Comparison of ENCODE assay signal across 17 cellular contexts in the genomic region with DNA sequence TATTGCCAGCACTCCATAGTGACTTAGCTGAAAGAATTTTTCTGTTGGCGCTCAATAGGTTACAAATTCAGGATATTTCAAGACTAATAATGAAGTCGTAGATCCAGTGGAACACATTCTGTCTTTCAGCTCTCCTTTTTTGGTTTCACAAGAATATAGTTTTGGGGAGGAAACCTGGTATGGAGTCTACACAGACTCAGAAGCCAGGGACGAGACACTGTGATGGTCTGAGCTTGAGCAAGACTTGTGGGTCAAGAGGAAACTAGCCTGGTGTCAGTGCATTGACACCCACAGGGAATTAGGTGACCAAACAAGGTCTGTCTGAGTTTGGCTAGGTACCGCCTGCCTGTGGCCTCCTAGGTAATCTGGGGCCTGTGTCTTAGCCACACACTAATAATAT. TPM values are rescaled to one million over a fixed set of nuclear protein-coding genes. Genes with fewer than 3 reads are reported as not detected.
A peak's percentile ranks its signal among the peaks of the same experiment; 100 is the strongest.
DNase-seq lines count a peak whose midpoint lies in the region; ATAC-seq and TF ChIP-seq lines count a peak whose summit lies in the region.
"Had no signal": no experiment of that assay in that cellular context is flagged by ENCODE, and none has a peak within 500 bp of the region (broad histone marks: within the 10 kb centered on the region; RNA-seq: fewer than 3 reads in every experiment).

No MANE protein-coding gene starts in this region.

- TF ChIP-seq CTCF in mesothelial cell of epicardium (IDR thresholded peaks at IDR 0.05; ENCODE audit: unreplicated experiment) (no peak), WERI-Rb-1 (IDR thresholded peaks at IDR 0.05; ENCODE audit: low read depth, low read length) (no peak)

- no peaks in the 10 kb centered on the region for H3K9me3 ChIP-seq in CD4-positive, CD25-positive, alpha-beta regulatory T cell (ENCODE audit: control insufficient read depth in 2 of 2, low read length in 2 of 2)
- H3K9me3 ChIP-seq in WERI-Rb-1 (ENCODE audit: severe bottlenecking): peaks cover 3% of the 10 kb centered on the region
- H3K9me3 ChIP-seq: HAP-1 had no signal

- no peaks in the 10 kb centered on the region for H3K36me3 ChIP-seq in CD4-positive, CD25-positive, alpha-beta regulatory T cell (ENCODE audit: control insufficient read depth, insufficient read depth, low read length)
- no peaks in the 10 kb centered on the region for H3K36me3 ChIP-seq in WERI-Rb-1
- H3K36me3 ChIP-seq: BLaER1 treated with 17β-estradiol and CSF1 and Interleukin-3, amounts not matched to agents 10 nM and 100 nM; HAP-1 had no signal

- H3K27me3 Mint-ChIP-seq in CD4-positive, CD25-positive, alpha-beta regulatory T cell: no peaks in the 10 kb centered on the region
- H3K27me3 Mint-ChIP-seq in activated T-helper 17 cell treated with anti-CD3 and anti-CD28 coated beads, Interleukin-2, amount 50 U/mL, for 72 hours: no peaks in the 10 kb centered on the region
- no peaks in the 10 kb centered on the region for H3K27me3 Mint-ChIP-seq in mesothelial cell of epicardium (ENCODE audit: low read depth)
- H3K27me3 Mint-ChIP-seq: CD8-positive, alpha-beta memory T cell had no signal

- peaks cover 12 to 56% (median 38%) of the 10 kb centered on the region in 4 donors for H3K4me1 Mint-ChIP-seq in CD4-positive, CD25-positive, alpha-beta regulatory T cell
- H3K4me1 Mint-ChIP-seq in activated T-helper 17 cell treated with anti-CD3 and anti-CD28 coated beads, Interleukin-2, amount 50 U/mL, for 72 hours: peaks cover 49% of the 10 kb centered on the region
- peaks cover 23% of the 10 kb centered on the region for H3K4me1 Mint-ChIP-seq in mesothelial cell of epicardium

- no peaks in the 10 kb centered on the region for H3K27me3 ChIP-seq in CD4-positive, CD25-positive, alpha-beta regulatory T cell (ENCODE audit: control insufficient read depth, insufficient read depth, low read length)
- H3K27me3 ChIP-seq in WERI-Rb-1 (ENCODE audit: insufficient read depth, low read depth, severe bottlenecking): no peaks in the 10 kb centered on the region
- H3K27me3 ChIP-seq: BLaER1 treated with 17β-estradiol and CSF1 and Interleukin-3, amounts not matched to agents 10 nM and 100 nM had no signal

- H3K4me1 ChIP-seq in CD4-positive, CD25-positive, alpha-beta regulatory T cell (ENCODE audit: control insufficient read depth, insufficient read depth, low read length, poor library complexity, severe bottlenecking): peaks cover 23% of the 10 kb centered on the region
- H3K4me1 ChIP-seq: HAP-1 had no signal

- H3K36me3 Mint-ChIP-seq in CD4-positive, CD25-positive, alpha-beta regulatory T cell: peaks cover 3% of the 10 kb centered on the region
- no peaks in the 10 kb centered on the region for H3K36me3 Mint-ChIP-seq in activated T-helper 17 cell treated with anti-CD3 and anti-CD28 coated beads, Interleukin-2, amount 50 U/mL, for 72 hours (ENCODE audit: low read depth)
- H3K36me3 Mint-ChIP-seq in mesothelial cell of epicardium: no peaks in the 10 kb centered on the region

- no peak for ATAC-seq in CD4-positive, CD25-positive, alpha-beta regulatory T cell (ENCODE audit: low read depth in 2 of 2)
- peak; percentile 67 for ATAC-seq in HG02759 (IDR thresholded peaks at IDR 0.05; ENCODE audit: unreplicated experiment)
- ATAC-seq in activated T-helper 17 cell treated with anti-CD3 and anti-CD28 coated beads, Interleukin-2, amount 50 U/mL, for 72 hours (replicated peaks): no peak
- no peak for ATAC-seq in HG03108 (IDR thresholded peaks at IDR 0.05; ENCODE audit: unreplicated experiment)
- ATAC-seq: GM12878 had no signal

- H3K27ac Mint-ChIP-seq in CD4-positive, CD25-positive, alpha-beta regulatory T cell: peak overlapping the region; percentile 39 to 76 (median 46)
- H3K27ac Mint-ChIP-seq in activated T-helper 17 cell treated with anti-CD3 and anti-CD28 coated beads, Interleukin-2, amount 50 U/mL, for 72 hours: no peak overlapping the region
- peak overlapping the region; percentile 60 for H3K27ac Mint-ChIP-seq in mesothelial cell of epicardium
- H3K27ac Mint-ChIP-seq: B cell had no signal

- peak overlapping the region in 1 of 4 donors; percentile 39 for H3K4me3 Mint-ChIP-seq in CD4-positive, CD25-positive, alpha-beta regulatory T cell
- peak overlapping the region; percentile 42 for H3K4me3 Mint-ChIP-seq in activated T-helper 17 cell treated with anti-CD3 and anti-CD28 coated beads, Interleukin-2, amount 50 U/mL, for 72 hours
- H3K4me3 Mint-ChIP-seq in mesothelial cell of epicardium: no peak overlapping the region
- H3K4me3 Mint-ChIP-seq: B cell; CD8-positive, alpha-beta memory T cell had no signal

- H3K9me3 Mint-ChIP-seq in CD4-positive, CD25-positive, alpha-beta regulatory T cell: peaks cover 0 to 4% (median 0%) of the 10 kb centered on the region in 7 donors
- H3K9me3 Mint-ChIP-seq in activated T-helper 17 cell treated with anti-CD3 and anti-CD28 coated beads, Interleukin-2, amount 50 U/mL, for 72 hours: peaks cover 4% of the 10 kb centered on the region
- H3K9me3 Mint-ChIP-seq in mesothelial cell of epicardium: peaks cover 7% of the 10 kb centered on the region

- H3K4me3 ChIP-seq in CD4-positive, CD25-positive, alpha-beta regulatory T cell (ENCODE audit: low read depth, low read length): peak overlapping the region; percentile 27
- H3K4me3 ChIP-seq in WERI-Rb-1 (ENCODE audit: low read depth, low read length): no peak overlapping the region
- H3K4me3 ChIP-seq: BLaER1 treated with 17β-estradiol and CSF1 and Interleukin-3, amounts not matched to agents 10 nM and 100 nM; GM12878; HAP-1 had no signal

- DNase-seq in CD4-positive, CD25-positive, alpha-beta regulatory T cell: no peak
- no peak for DNase-seq in mesothelial cell of epicardium (ENCODE audit: low spot score in 2 of 2, unreplicated experiment in 2 of 2)
- DNase-seq in WERI-Rb-1: no peak
- DNase-seq in islet precursor cell: no peak
- DNase-seq: CD8-positive, alpha-beta memory T cell; COR-L47; DMS 273 treated with DMSO at 0.1 percent for 48 hours; DMS53; DND-41; EL had no signal

- no peak overlapping the region for H3K27ac ChIP-seq in CD4-positive, CD25-positive, alpha-beta regulatory T cell (ENCODE audit: insufficient read depth, low read length, poor library complexity, severe bottlenecking)
- no peak overlapping the region for H3K27ac ChIP-seq in WERI-Rb-1
- H3K27ac ChIP-seq: BLaER1 treated with 17β-estradiol and CSF1 and Interleukin-3, amounts not matched to agents 10 nM and 100 nM had no signal

RNA-seq across cellular contexts. Expression of a gene that starts 26.9 kb away (rescaled TPM):
- total RNA-seq in CD4-positive, CD25-positive, alpha-beta regulatory T cell: 407 TPM
- polyA plus RNA-seq in CD4-positive, CD25-positive, alpha-beta regulatory T cell: 100 to 1,000 TPM; 103 to 176 (median 129) TPM
- total RNA-seq in activated T-helper 17 cell treated with anti-CD3 and anti-CD28 coated beads, Interleukin-2, amount 50 U/mL, for 72 hours: 100 to 1,000 TPM in 1 of 2 donors, 10 to 100 TPM in 1; 43.4 to 118 TPM
- total RNA-seq in mesothelial cell of epicardium: 18.4 to 21.4 TPM (median 20.7 TPM) in 3 replicates
